ENCODE assay signal across 16 cellular contexts in the genomic region with DNA sequence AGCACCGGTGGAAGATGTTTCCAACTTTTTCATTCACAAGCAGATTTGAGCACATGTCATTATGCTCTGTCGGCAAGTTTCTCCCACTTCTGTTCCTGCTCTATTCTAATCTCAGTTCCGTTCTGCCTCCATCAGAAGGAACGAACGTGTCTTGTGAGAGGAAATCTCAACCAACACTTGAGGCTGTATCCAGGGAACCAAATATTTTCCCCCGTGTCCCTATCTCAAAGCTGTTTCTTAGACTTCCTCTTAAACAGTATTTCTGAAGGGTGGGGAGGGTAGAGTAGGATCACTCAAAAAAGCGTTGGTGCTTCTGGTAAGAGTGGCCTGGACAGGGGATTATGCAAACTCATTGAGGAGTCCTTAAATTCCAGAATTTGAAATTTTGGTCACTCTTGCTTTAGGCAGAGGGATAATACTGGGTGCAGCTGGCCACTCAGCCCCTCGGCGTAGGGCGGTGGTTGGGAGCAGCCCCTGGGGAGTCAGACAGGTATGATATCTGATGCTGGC. TPM values are rescaled to one million over a fixed set of nuclear protein-coding genes. Genes with fewer than 3 reads are reported as not detected.
DNase-seq lines count a peak whose midpoint lies in the region; ATAC-seq and TF ChIP-seq lines count a peak whose summit lies in the region.
"Had no signal": no experiment of that assay in that cellular context is flagged by ENCODE, and none has a peak within 500 bp of the region (broad histone marks: within the 10 kb centered on the region; RNA-seq: fewer than 3 reads in every experiment).

No MANE protein-coding gene starts in this region.

- no peak for TF ChIP-seq CTCF in omental fat pad (IDR thresholded peaks at IDR 0.05)
- no peak for TF ChIP-seq CTCF in CD4-positive, alpha-beta T cell (IDR thresholded peaks at IDR 0.05)

- no peak for DNase-seq in activated CD4-positive, alpha-beta T cell treated with anti-CD3 and anti-CD28 coated beads, Interleukin-2, amount 10 ng/mL, durations not matched to agents 24 days and 14 days
- DNase-seq in activated CD4-positive, alpha-beta T cell treated with anti-CD3 and anti-CD28 coated beads, Interleukin-2, amount 50 U/mL, for 1 hour: no peak
- DNase-seq in left ventricle myocardium superior (no peak), omental fat pad (ENCODE audit: low spot score) (no peak), NCI-H2196 (lab: John Stamatoyannopoulos, UW; ENCODE audit: unreplicated experiment) (no peak)
- DNase-seq in CD4-positive, alpha-beta T cell: no peak
- DNase-seq: GDM1; NCI-H1105; Peyer's patch; stimulated activated naive B cell treated with anti-CD40 and anti-IgM and Interleukin-4, amounts not matched to agents 10 μg/mL and 1 μg/mL and 100 μg/mL, for 72 hours; T-helper 1 cell had no signal

- peaks cover 2% of the 10 kb centered on the region for H3K36me3 Mint-ChIP-seq in activated CD4-positive, alpha-beta T cell treated with anti-CD3 and anti-CD28 coated beads, Interleukin-2, amount 10 ng/mL, durations not matched to agents 24 days and 14 days (ENCODE audit: low read depth)
- H3K36me3 Mint-ChIP-seq in CD4-positive, alpha-beta T cell (ENCODE audit: low read depth): no peaks in the 10 kb centered on the region
- H3K36me3 Mint-ChIP-seq: activated naive CD8-positive, alpha-beta T cell; stimulated activated naive B cell treated with anti-CD40 and anti-IgM and Interleukin-4, amounts not matched to agents 10 μg/mL and 1 μg/mL and 100 μg/mL, for 72 hours had no signal

- intact Hi-C loops in activated CD4-positive, alpha-beta T cell treated with anti-CD3 and anti-CD28 coated beads, Interleukin-2, amount 10 ng/mL, durations not matched to agents 24 days and 14 days (cut with micrococcal nuclease): no loop called here
- intact Hi-C loops in left ventricle myocardium superior (cut with micrococcal nuclease): no loop called here
- intact Hi-C loops in CD4-positive, alpha-beta T cell (cut with DNase I, micrococcal nuclease): no loop called here

- ATAC-seq in left ventricle myocardium superior: peak; percentile 77
- peak; percentile 51 for ATAC-seq in omental fat pad (ENCODE audit: low FRiP score)
- ATAC-seq in CD4-positive, alpha-beta T cell (ENCODE audit: poor library complexity): no peak
- no peak for ATAC-seq in HG03045 (IDR thresholded peaks at IDR 0.05; ENCODE audit: unreplicated experiment)
- ATAC-seq in HG02840 (IDR thresholded peaks at IDR 0.05; ENCODE audit: low FRiP score, unreplicated experiment): no peak
- ATAC-seq: activated CD4-positive, CD25-positive, alpha-beta regulatory T cell treated with anti-CD3 and anti-CD28 coated beads, Interleukin-2, amount 50 U/mL, for 24 hours; stimulated activated naive B cell treated with anti-CD40 and anti-IgM and Interleukin-4, amounts not matched to agents 10 μg/mL and 1 μg/mL and 100 μg/mL, for 72 hours had no signal

- H3K27ac ChIP-seq in CD4-positive, alpha-beta T cell (ENCODE audit: low read depth, low read length): no peak overlapping the region
- H3K27ac ChIP-seq: prostate gland had no signal

- H3K4me1 Mint-ChIP-seq in activated CD4-positive, alpha-beta T cell treated with anti-CD3 and anti-CD28 coated beads, Interleukin-2, amount 10 ng/mL, durations not matched to agents 24 days and 14 days: peaks cover 34% of the 10 kb centered on the region
- peaks cover 30% of the 10 kb centered on the region for H3K4me1 Mint-ChIP-seq in CD4-positive, alpha-beta T cell (ENCODE audit: low read depth)

- no peak overlapping the region for H3K4me3 Mint-ChIP-seq in activated CD4-positive, alpha-beta T cell treated with anti-CD3 and anti-CD28 coated beads, Interleukin-2, amount 10 ng/mL, durations not matched to agents 24 days and 14 days
- H3K4me3 Mint-ChIP-seq in CD4-positive, alpha-beta T cell: no peak overlapping the region
- H3K4me3 Mint-ChIP-seq: activated naive CD8-positive, alpha-beta T cell; stimulated activated naive B cell treated with anti-CD40 and anti-IgM and Interleukin-4, amounts not matched to agents 10 μg/mL and 1 μg/mL and 100 μg/mL, for 72 hours had no signal

- no peaks in the 10 kb centered on the region for H3K9me3 ChIP-seq in CD4-positive, alpha-beta T cell (ENCODE audit: control insufficient read depth, low read length)
- H3K9me3 ChIP-seq: Peyer's patch, prostate gland had no signal

- H3K27ac Mint-ChIP-seq in activated CD4-positive, alpha-beta T cell treated with anti-CD3 and anti-CD28 coated beads, Interleukin-2, amount 10 ng/mL, durations not matched to agents 24 days and 14 days: peak overlapping the region; percentile 52
- no peak overlapping the region for H3K27ac Mint-ChIP-seq in CD4-positive, alpha-beta T cell
- H3K27ac Mint-ChIP-seq: activated naive CD8-positive, alpha-beta T cell; stimulated activated naive B cell treated with anti-CD40 and anti-IgM and Interleukin-4, amounts not matched to agents 10 μg/mL and 1 μg/mL and 100 μg/mL, for 72 hours had no signal

- peaks cover 4% of the 10 kb centered on the region for H3K9me3 Mint-ChIP-seq in activated CD4-positive, alpha-beta T cell treated with anti-CD3 and anti-CD28 coated beads, Interleukin-2, amount 10 ng/mL, durations not matched to agents 24 days and 14 days
- H3K9me3 Mint-ChIP-seq in CD4-positive, alpha-beta T cell: peaks cover under 1% of the 10 kb centered on the region
- H3K9me3 Mint-ChIP-seq: stimulated activated naive B cell treated with anti-CD40 and anti-IgM and Interleukin-4, amounts not matched to agents 10 μg/mL and 1 μg/mL and 100 μg/mL, for 72 hours had no signal

- no peaks in the 10 kb centered on the region for H3K27me3 ChIP-seq in CD4-positive, alpha-beta T cell (ENCODE audit: control insufficient read depth, insufficient read depth, low read length)
- H3K27me3 ChIP-seq: Peyer's patch had no signal

- POLR2A ChIA-PET in CD4-positive, alpha-beta T cell (lab: Charles Lee): no interaction called here

- H3K27me3 Mint-ChIP-seq in activated CD4-positive, alpha-beta T cell treated with anti-CD3 and anti-CD28 coated beads, Interleukin-2, amount 10 ng/mL, durations not matched to agents 24 days and 14 days: peaks cover 2% of the 10 kb centered on the region
- no peaks in the 10 kb centered on the region for H3K27me3 Mint-ChIP-seq in CD4-positive, alpha-beta T cell
- H3K27me3 Mint-ChIP-seq: activated naive CD8-positive, alpha-beta T cell had no signal

- CTCF ChIA-PET in CD4-positive, alpha-beta T cell (lab: Charles Lee): no interaction called here

RNA-seq across cellular contexts. Expression of a gene that starts 54.9 kb away (rescaled TPM):
- total RNA-seq in activated CD4-positive, alpha-beta T cell treated with anti-CD3 and anti-CD28 coated beads, Interleukin-2, amount 10 ng/mL, durations not matched to agents 24 days and 14 days: 59.1 and 60.9 TPM in 2 replicates
- total RNA-seq in left ventricle myocardium superior (14.0 TPM), omental fat pad (10 to 100 TPM; 39.5 to 71.0 (median 56.0) TPM)
- 1 to 10 TPM; 5.5 to 7.7 TPM for total RNA-seq in CD4-positive, alpha-beta T cell

Comparison
In these comparisons a context has a peak if more than half of its experiments do, and no peak if none do; other contexts are left out.
1. ATAC-seq: peak in left ventricle myocardium superior (single experiment) and omental fat pad (single experiment); none in CD4-positive, alpha-beta T cell (single experiment), HG03045 (single experiment) and HG02840 (single experiment).